In genomic region chr5:7047862-7048261, GRCh38 we compare ENCODE assay signal across 19 cellular contexts.
DNase-seq lines count a peak whose midpoint lies in the region; ATAC-seq and TF ChIP-seq lines count a peak whose summit lies in the region.
"Had no signal": no experiment of that assay in that cellular context is flagged by ENCODE, and none has a peak within 500 bp of the region (broad histone marks: within the 10 kb centered on the region; RNA-seq: fewer than 3 reads in every experiment).

No MANE protein-coding gene starts in this region.

- intact Hi-C loops in left colon (cut with DNase I, micrococcal nuclease) = no loop called here

- ATAC-seq in left colon (peak; percentile 100), GM18505 (IDR thresholded peaks at IDR 0.05; ENCODE audit: unreplicated experiment) (no peak)
- ATAC-seq: activated T-cell treated with anti-CD3 and anti-CD28 coated beads, Interleukin-2, amount 50 U/mL, for 4 hours; CD8-positive, alpha-beta T cell; psoas muscle had no signal

- peak; percentile 22 for DNase-seq in NCI-H2196 (lab: John Stamatoyannopoulos, UW; ENCODE audit: unreplicated experiment)
- DNase-seq in NCI-H2196 treated with DMSO at 0.1 percent for 48 hours (lab: John Stamatoyannopoulos, UW; ENCODE audit: unreplicated experiment) = no peak
- DNase-seq in NCI-H748 (lab: John Stamatoyannopoulos, UW; ENCODE audit: unreplicated experiment) = peak; percentile 100
- DNase-seq in left colon = peak; percentile 41 to 45
- no peak for DNase-seq in activated CD4-positive, alpha-beta T cell treated with anti-CD3 and anti-CD28 coated beads for 48 hours
- no peak for DNase-seq in NCI-H1436 (lab: John Stamatoyannopoulos, UW)
- DNase-seq in NCI-H524 treated with DMSO at 0.1 percent for 48 hours (lab: John Stamatoyannopoulos, UW) = no peak
- DNase-seq: 8988T; activated CD4-positive, alpha-beta T cell treated with anti-CD3 and anti-CD28 coated beads, Interleukin-2, amount 10 ng/mL, durations not matched to agents 24 days and 14 days; activated T-cell treated with anti-CD3 and anti-CD28 coated beads, Interleukin-2, amount 50 U/mL, for 4 hours; CD8-positive, alpha-beta T cell; effector CD4-positive, alpha-beta T cell; NCI-H1436 treated with DMSO at 0.1 percent for 48 hours; NCI-H2227 treated with DMSO at 0.1 percent for 48 hours; Peyer's patch; psoas muscle; T-helper 2 cell; upper lobe of left lung had no signal

- no peak for TF ChIP-seq POLR2A in GM18505 (IDR thresholded peaks at IDR 0.05; ENCODE audit: borderline replicate concordance, extremely low read depth, insufficient read depth, insufficient read length)

Comparison
In these comparisons a context has a peak if more than half of its experiments do, and no peak if none do; other contexts are left out.
1. DNase-seq: peak in NCI-H2196 (single experiment), NCI-H748 (single experiment) and left colon (2 of 2); none in NCI-H2196 treated with DMSO at 0.1 percent for 48 hours (single experiment), activated CD4-positive, alpha-beta T cell treated with anti-CD3 and anti-CD28 coated beads for 48 hours (single experiment), NCI-H1436 (single experiment) and NCI-H524 treated with DMSO at 0.1 percent for 48 hours (single experiment).